30 cellular contexts compared by ENCODE assay signal in the genomic region with DNA sequence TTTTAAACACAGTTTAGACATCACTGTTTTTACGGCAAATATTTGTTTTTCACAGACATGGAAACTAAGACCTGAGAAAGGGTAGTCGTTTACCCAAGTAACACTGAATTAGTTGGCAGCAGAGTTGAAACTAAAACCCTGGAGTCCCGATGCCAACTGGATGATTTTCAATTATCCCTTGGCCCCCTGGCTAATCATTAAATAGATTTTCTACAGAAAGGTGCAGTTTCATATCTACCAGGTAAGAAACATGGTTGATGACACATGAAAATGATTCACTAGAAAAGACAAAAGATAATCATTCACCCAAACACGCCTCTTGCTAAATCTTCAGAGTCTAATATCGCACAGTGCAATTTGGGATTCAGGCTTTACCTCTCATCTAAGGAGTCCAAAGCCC.
DNase-seq lines count a peak whose midpoint lies in the region; ATAC-seq, FAIRE-seq and TF ChIP-seq lines count a peak whose summit lies in the region.
"Had no signal": no experiment of that assay in that cellular context is flagged by ENCODE, and none has a peak within 500 bp of the region (broad histone marks: within the 10 kb centered on the region; RNA-seq: fewer than 3 reads in every experiment).

No MANE protein-coding gene starts in this region.

- no TSS peak for BruUV-seq in mammary epithelial cell (replicated peaks; lab: Mats Ljungman, UMichigan)
- no TSS peak for BruUV-seq in MCF 10A (replicated peaks; lab: Mats Ljungman, UMichigan)

- no peaks in the 10 kb centered on the region for H3K79me2 ChIP-seq in mammary epithelial cell (ENCODE audit: insufficient read depth, low read length)

- H3K9me3 ChIP-seq in mammary epithelial cell (replicated peaks; ENCODE audit: insufficient read depth, low read length) (no peaks in the 10 kb centered on the region), pancreas (no peaks in the 10 kb centered on the region), thyroid gland (no peaks in the 10 kb centered on the region)
- H3K9me3 ChIP-seq: HAP-1, ovary, Peyer's patch, SJSA1, upper lobe of left lung had no signal

- no peak overlapping the region for H3K4me2 ChIP-seq in mammary epithelial cell (ENCODE audit: insufficient read depth, low read depth, low read length)

- dilution Hi-C loops in mammary epithelial cell (cut with HindIII; ENCODE audit: low sequenced_read_pairs) = no loop called here

- H3K27me3 Mint-ChIP-seq in MCF 10A (ENCODE audit: insufficient read depth, unreplicated experiment) = no peaks in the 10 kb centered on the region
- H3K27me3 Mint-ChIP-seq: CD8-positive, alpha-beta memory T cell; dendritic cell treated with granulocyte-macrophage colony-stimulating factor and Interleukin-4, amounts not matched to agents 40 ng/mL and 50 ng/mL, for 4 days; naive B cell had no signal

- H3K9me3 Mint-ChIP-seq in MCF 10A (ENCODE audit: unreplicated experiment) = peaks cover 9% of the 10 kb centered on the region
- H3K9me3 Mint-ChIP-seq: activated T-cell treated with anti-CD3 and anti-CD28 coated beads, Interleukin-2, amount 50 U/mL, for 4 hours; dendritic cell treated with granulocyte-macrophage colony-stimulating factor and Interleukin-4, amounts not matched to agents 40 ng/mL and 50 ng/mL, for 4 days had no signal

- peak; percentile 28 for ATAC-seq in HG03460 (IDR thresholded peaks at IDR 0.05; ENCODE audit: unreplicated experiment)
- ATAC-seq in pancreas = peak; percentile 70 to 86 (median 80)
- ATAC-seq: activated T-cell treated with anti-CD3 and anti-CD28 coated beads, Interleukin-2, amount 50 U/mL, for 4 hours; sciatic nerve had no signal

- intact Hi-C loops in mammary epithelial cell (cut with micrococcal nuclease) = no loop called here
- intact Hi-C loops in MCF 10A (cut with micrococcal nuclease) = no loop called here
- intact Hi-C loops in pancreas (cut with DNase I) = no loop called here
- intact Hi-C loops in thyroid gland (cut with DNase I) = no loop called here

- H4K20me1 ChIP-seq in mammary epithelial cell (ENCODE audit: insufficient read depth, low read length) = no peaks in the 10 kb centered on the region

- H3K27ac Mint-ChIP-seq in MCF 10A (ENCODE audit: low read depth, unreplicated experiment) = no peak overlapping the region
- H3K27ac Mint-ChIP-seq: CD8-positive, alpha-beta memory T cell; dendritic cell treated with granulocyte-macrophage colony-stimulating factor and Interleukin-4, amounts not matched to agents 40 ng/mL and 50 ng/mL, for 4 days; immature natural killer cell; naive B cell had no signal

- WGBS in mammary epithelial cell (ENCODE audit: low coverage, missing lambda C conversion rate) = 52% methylated on average over 5 of the region's 5 CpGs
- WGBS in pancreas, 2 donors = 9 to 18% methylated on average over 5 of the region's 5 CpGs
- WGBS in thyroid gland, 2 donors = 84 to 87% methylated on average over 5 of the region's 5 CpGs

- TF ChIP-seq POLR2A in thyroid gland (IDR thresholded peaks at IDR 0.05) = no peak

- no peaks in the 10 kb centered on the region for H3K27me3 ChIP-seq in mammary epithelial cell (ENCODE audit: insufficient read depth, low read length)
- no peaks in the 10 kb centered on the region for H3K27me3 ChIP-seq in pancreas
- H3K27me3 ChIP-seq in thyroid gland = no peaks in the 10 kb centered on the region
- H3K27me3 ChIP-seq: ovary, Peyer's patch, SJSA1, upper lobe of left lung had no signal

- POLR2A ChIA-PET in MCF 10A (lab: Yijun Ruan, JAX) = interaction anchor here (0.9 kb wide), 1 partner anchor 11 kb away, joined by 3 read pairs; no protein-coding TSS in a partner anchor

- H3K4me3 ChIP-seq in mammary epithelial cell (replicated peaks in 1 of 3; ENCODE audit: insufficient read depth in 1 of 3, low read depth in 2 of 3, low read length in 3 of 3) (no peak overlapping the region), epithelial cell of proximal tubule (ENCODE audit: low read depth, low read length) (peak overlapping the region; percentile 39), pancreas (peak overlapping the region in 2 of 4 donors; percentile 28 to 34), thyroid gland (replicated peaks in 1 of 3) (no peak overlapping the region)
- H3K4me3 ChIP-seq: HAP-1, ovary, SJSA1, upper lobe of left lung had no signal

- H3K36me3 ChIP-seq in mammary epithelial cell (ENCODE audit: insufficient read depth, low read length) (no peaks in the 10 kb centered on the region), pancreas (no peaks in the 10 kb centered on the region), thyroid gland (no peaks in the 10 kb centered on the region)
- H3K36me3 ChIP-seq: HAP-1, ovary, Peyer's patch, SJSA1, upper lobe of left lung had no signal

- no peaks in the 10 kb centered on the region for H3K36me3 Mint-ChIP-seq in MCF 10A (ENCODE audit: insufficient read depth, unreplicated experiment)
- H3K36me3 Mint-ChIP-seq: CD8-positive, alpha-beta memory T cell; immature natural killer cell; naive B cell had no signal

- H3K4me3 Mint-ChIP-seq in MCF 10A (ENCODE audit: unreplicated experiment) = no peak overlapping the region
- H3K4me3 Mint-ChIP-seq: activated T-cell treated with anti-CD3 and anti-CD28 coated beads, Interleukin-2, amount 50 U/mL, for 4 hours; CD8-positive, alpha-beta memory T cell; dendritic cell treated with granulocyte-macrophage colony-stimulating factor and Interleukin-4, amounts not matched to agents 40 ng/mL and 50 ng/mL, for 4 days; immature natural killer cell; naive B cell had no signal

- peak overlapping the region; percentile 17 for H2AFZ ChIP-seq in mammary epithelial cell (ENCODE audit: low read depth, low read length)

- CTCF ChIA-PET in mammary epithelial cell (lab: Charles Lee; ENCODE audit: low non-redundant PET) (no interaction called here), MCF 10A (lab: Yijun Ruan, JAX) (no interaction called here)

- no peak for TF ChIP-seq CTCF in mammary epithelial cell (conservative IDR thresholded peaks at IDR 0.05 in 1 of 2, IDR thresholded peaks at IDR 0.05 in 1 of 2; ENCODE audit: extremely low read depth in 1 of 2, insufficient read depth in 1 of 2, low read depth in 1 of 2, low read length in 2 of 2)
- TF ChIP-seq CTCF in MCF 10A (IDR thresholded peaks at IDR 0.05; ENCODE audit: unreplicated experiment) = no peak
- TF ChIP-seq CTCF in epithelial cell of proximal tubule (conservative IDR thresholded peaks at IDR 0.05; ENCODE audit: low read depth, low read length) = no peak
- TF ChIP-seq CTCF in pancreas (IDR thresholded peaks at IDR 0.05) = no peak
- TF ChIP-seq CTCF in thyroid gland (IDR thresholded peaks at IDR 0.05) = no peak

- in situ Hi-C loops in mammary epithelial cell (cut with MboI; ENCODE audit: low sequenced_read_pairs in 2 of 2) = no loop called here

- H3K27ac ChIP-seq in mammary epithelial cell (ENCODE audit: insufficient read depth, low read depth, low read length) = no peak overlapping the region
- H3K27ac ChIP-seq in pancreas = peak overlapping the region; percentile 81 to 97 (median 86)
- H3K27ac ChIP-seq in thyroid gland = no peak overlapping the region
- H3K27ac ChIP-seq: 22Rv1, ovary, SJSA1, upper lobe of left lung had no signal

- H3K4me1 ChIP-seq in mammary epithelial cell (ENCODE audit: insufficient read depth, low read length) = no peaks in the 10 kb centered on the region
- H3K4me1 ChIP-seq in pancreas = peaks cover 5 to 34% (median 28%) of the 10 kb centered on the region in 3 donors
- H3K4me1 ChIP-seq in thyroid gland = no peaks in the 10 kb centered on the region
- H3K4me1 ChIP-seq: HAP-1, Peyer's patch, SJSA1, upper lobe of left lung had no signal

- FAIRE-seq in pancreas (lab: Jason Lieb, UNC) = no peak
- FAIRE-seq: endothelial cell of umbilical vein had no signal

- H3K9ac ChIP-seq in mammary epithelial cell (ENCODE audit: insufficient read depth, low read length) = no peak overlapping the region

- no peaks in the 10 kb centered on the region for H3K4me1 Mint-ChIP-seq in MCF 10A (ENCODE audit: insufficient read depth, unreplicated experiment)
- H3K4me1 Mint-ChIP-seq: CD8-positive, alpha-beta memory T cell; immature natural killer cell; naive B cell had no signal

- DNase-seq in mammary epithelial cell = peak; percentile 2
- DNase-seq in MCF 10A (ENCODE audit: unreplicated experiment) = no peak
- peak; percentile 31 for DNase-seq in epithelial cell of proximal tubule (ENCODE audit: low read depth)
- DNase-seq in pancreas = peak in 3 of 6 donors; percentile 63 to 66 (median 64)
- no peak for DNase-seq in thyroid gland
- no peak for DNase-seq in stimulated activated CD4-positive, alpha-beta T cell treated with anti-CD3 and anti-CD28 coated beads, Interleukin-2, amount 100 ng/mL, for 48 hours
- DNase-seq in NAMALWA (ENCODE audit: low spot score) = no peak
- DNase-seq: activated CD4-positive, alpha-beta T cell treated with anti-CD3 and anti-CD28 coated beads for 4 hours; activated naive CD4-positive, alpha-beta T cell treated with Interleukin-2 at 50 U/mL for 16 hours; activated T-cell treated with anti-CD3 and anti-CD28 coated beads, Interleukin-2, amount 50 U/mL, for 4 hours; AML-193; caudate nucleus; CD8-positive, alpha-beta memory T cell; DMS79 treated with DMSO at 0.1 percent for 48 hours; immature natural killer cell; naive B cell; NCI-H1105 treated with DMSO at 0.1 percent for 48 hours; ovary; stimulated activated CD4-positive, alpha-beta T cell treated with anti-CD3 and anti-CD28 coated beads, Interleukin-15, amount 100 ng/mL, for 24 hours; stimulated activated CD8-positive, alpha-beta memory T cell treated with anti-CD3 and anti-CD28 coated beads, Interleukin-4, amount 100 ng/mL, for 48 hours; T-helper 1 cell; upper lobe of left lung had no signal

Comparison
In these comparisons a context has a peak if more than half of its experiments do, and no peak if none do; other contexts are left out.
1. DNase-seq: peak in mammary epithelial cell (single experiment) and epithelial cell of proximal tubule (single experiment); none in MCF 10A (single experiment), thyroid gland (0 of 2), stimulated activated CD4-positive, alpha-beta T cell treated with anti-CD3 and anti-CD28 coated beads, Interleukin-2, amount 100 ng/mL, for 48 hours (0 of 2) and NAMALWA (single experiment).
2. H3K27ac ChIP-seq: peak in pancreas (4 of 4); none in mammary epithelial cell (single experiment) and thyroid gland (0 of 3).